Comparison of ENCODE assay signal across 30 cellular contexts in genomic region chr5:88085462-88085861, GRCh38.
"Had no signal": no experiment of that assay in that cellular context is flagged by ENCODE, and none has a peak within 500 bp of the region (broad histone marks: within the 10 kb centered on the region; RNA-seq: fewer than 3 reads in every experiment).

No MANE protein-coding gene starts in this region.

- H3K4me3 ChIP-seq: ascending aorta, body of pancreas, PC-9 had no signal

- H3K9me3 ChIP-seq: ascending aorta, body of pancreas had no signal

- H3K36me3 Mint-ChIP-seq: activated naive CD8-positive, alpha-beta T cell treated with anti-CD3 and anti-CD28 coated beads for 36 hours had no signal

- H3K27ac ChIP-seq: ascending aorta, body of pancreas, PC-9, RWPE1, WERI-Rb-1 had no signal

- H3K9me3 Mint-ChIP-seq: activated CD8-positive, alpha-beta T cell treated with anti-CD3 and anti-CD28 coated beads for 36 hours; activated naive CD8-positive, alpha-beta T cell treated with anti-CD3 and anti-CD28 coated beads for 36 hours; activated T-cell treated with anti-CD3 and anti-CD28 coated beads, Interleukin-2, amount 50 U/mL, for 72 hours; activated T-helper 17 cell treated with anti-CD3 and anti-CD28 coated beads, Interleukin-2, amount 50 U/mL, for 72 hours had no signal

- H3K27me3 ChIP-seq: ascending aorta, body of pancreas had no signal

- H3K4me1 ChIP-seq: ascending aorta, body of pancreas had no signal

- DNase-seq: activated CD4-positive, alpha-beta T cell treated with anti-CD3 and anti-CD28 coated beads for 1 hour; activated CD4-positive, alpha-beta T cell treated with anti-CD3 and anti-CD28 coated beads for 48 hours; activated CD4-positive, CD25-positive, alpha-beta regulatory T cell; activated CD8-positive, alpha-beta T cell treated with anti-CD3 and anti-CD28 coated beads for 36 hours; activated effector memory CD4-positive, alpha-beta T cell treated with anti-CD3 and anti-CD28 coated beads, Interleukin-2, amount 50 U/mL, for 16 hours; activated naive CD4-positive, alpha-beta T cell; activated naive CD4-positive, alpha-beta T cell treated with anti-CD3 and anti-CD28 coated beads, Interleukin-2, amount 50 U/mL, for 16 hours; activated naive CD8-positive, alpha-beta T cell treated with anti-CD3 and anti-CD28 coated beads for 36 hours; activated T-cell treated with anti-CD3 and anti-CD28 coated beads, Interleukin-2, amount 50 U/mL, for 1 hour; activated T-cell treated with anti-CD3 and anti-CD28 coated beads, Interleukin-2, amount 50 U/mL, for 72 hours; body of pancreas; caudate nucleus; Karpas-422; KBM-7; NCI-H1105; NCI-H1436; NCI-H1694; NCI-H2029; NCI-H510A; NCI-H526; NCI-H748 treated with DMSO at 0.1 percent for 48 hours; NK-92 treated with Interleukin-12 subunit alpha and Interleukin-12 subunit beta, amount 100 ng/mL, for 24 hours; PC-9; SIG-M5; T1000; WERI-Rb-1 had no signal

- H2AFZ ChIP-seq: PC-9 had no signal

- H3K4me1 Mint-ChIP-seq: activated naive CD8-positive, alpha-beta T cell treated with anti-CD3 and anti-CD28 coated beads for 36 hours; activated T-helper 17 cell treated with anti-CD3 and anti-CD28 coated beads, Interleukin-2, amount 50 U/mL, for 72 hours had no signal

- H3K27ac Mint-ChIP-seq: activated CD8-positive, alpha-beta T cell treated with anti-CD3 and anti-CD28 coated beads for 36 hours; activated naive CD8-positive, alpha-beta T cell treated with anti-CD3 and anti-CD28 coated beads for 36 hours; activated T-cell treated with anti-CD3 and anti-CD28 coated beads, Interleukin-2, amount 50 U/mL, for 72 hours; activated T-helper 17 cell treated with anti-CD3 and anti-CD28 coated beads, Interleukin-2, amount 50 U/mL, for 72 hours had no signal

- H3K4me2 ChIP-seq: PC-9 had no signal

- H3K36me3 ChIP-seq: ascending aorta, WERI-Rb-1 had no signal

- H3K4me3 Mint-ChIP-seq: activated CD8-positive, alpha-beta T cell treated with anti-CD3 and anti-CD28 coated beads for 36 hours; activated naive CD8-positive, alpha-beta T cell treated with anti-CD3 and anti-CD28 coated beads for 36 hours; activated T-cell treated with anti-CD3 and anti-CD28 coated beads, Interleukin-2, amount 50 U/mL, for 72 hours; activated T-helper 17 cell treated with anti-CD3 and anti-CD28 coated beads, Interleukin-2, amount 50 U/mL, for 72 hours had no signal

- ATAC-seq: activated CD8-positive, alpha-beta T cell treated with anti-CD3 and anti-CD28 coated beads for 36 hours; activated T-cell treated with anti-CD3 and anti-CD28 coated beads, Interleukin-2, amount 50 U/mL, for 72 hours; activated T-helper 17 cell treated with anti-CD3 and anti-CD28 coated beads, Interleukin-2, amount 50 U/mL, for 72 hours; body of pancreas; Right ventricle myocardium inferior had no signal
